Comparison of ENCODE assay signal across 1 cellular context in the genomic region with DNA sequence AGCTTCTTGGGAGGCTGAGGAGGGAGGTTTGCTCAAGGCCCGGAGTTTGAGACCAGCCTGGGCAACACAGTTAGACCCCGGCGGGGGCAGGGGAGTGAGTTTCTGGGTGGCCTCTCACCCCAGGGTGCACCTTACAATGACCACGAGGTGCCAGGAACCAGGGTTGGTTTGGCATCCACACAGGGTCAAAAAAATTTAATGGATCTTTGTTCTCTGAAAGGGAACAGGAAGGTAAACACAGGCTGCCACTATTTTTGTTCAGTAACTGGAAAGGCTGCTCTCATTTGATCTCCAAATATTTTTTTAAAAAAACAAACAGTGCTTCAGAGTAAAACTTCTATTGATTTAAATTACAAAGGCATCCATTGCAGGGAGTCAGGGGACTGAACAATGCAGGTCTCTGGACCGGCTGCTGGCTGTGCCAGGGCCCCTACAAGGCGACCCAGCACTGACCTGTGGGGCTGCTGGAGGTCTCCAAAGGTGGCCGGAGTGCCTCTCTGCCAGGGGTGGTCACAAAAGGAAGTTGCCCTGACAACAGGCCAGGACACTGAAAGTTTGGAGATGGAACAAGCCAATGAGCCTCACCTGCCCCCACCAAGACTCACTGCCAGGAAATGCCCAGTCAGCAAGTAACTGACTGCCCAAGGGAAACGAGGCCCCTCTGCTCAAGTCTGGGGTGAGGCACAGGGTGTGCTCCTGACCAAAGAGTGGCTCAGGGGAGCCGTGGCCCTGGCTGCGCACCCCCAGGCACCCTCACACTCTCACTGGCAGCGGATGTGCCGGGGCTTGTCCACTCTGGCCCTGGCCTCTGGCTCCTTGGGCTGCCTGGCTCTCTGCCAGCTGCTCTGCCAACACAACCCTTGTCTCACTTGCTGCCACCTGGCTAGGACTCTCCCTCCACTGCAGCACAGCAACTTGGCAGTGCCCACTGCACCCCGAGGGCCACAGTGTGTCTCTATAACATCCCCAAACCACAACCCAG.
TF ChIP-seq lines count a peak whose summit lies in the region.

No MANE protein-coding gene starts in this region.

TF ChIP-seq in IMR-90, 13 proteins besides CTCF, POLR2A, EP300 and RAD21:
- peak; percentile 94 for TF ChIP-seq MAFK (IDR thresholded peaks at IDR 0.05; ENCODE audit: low read depth, low read length)
- TF ChIP-seq, protein P1, sequence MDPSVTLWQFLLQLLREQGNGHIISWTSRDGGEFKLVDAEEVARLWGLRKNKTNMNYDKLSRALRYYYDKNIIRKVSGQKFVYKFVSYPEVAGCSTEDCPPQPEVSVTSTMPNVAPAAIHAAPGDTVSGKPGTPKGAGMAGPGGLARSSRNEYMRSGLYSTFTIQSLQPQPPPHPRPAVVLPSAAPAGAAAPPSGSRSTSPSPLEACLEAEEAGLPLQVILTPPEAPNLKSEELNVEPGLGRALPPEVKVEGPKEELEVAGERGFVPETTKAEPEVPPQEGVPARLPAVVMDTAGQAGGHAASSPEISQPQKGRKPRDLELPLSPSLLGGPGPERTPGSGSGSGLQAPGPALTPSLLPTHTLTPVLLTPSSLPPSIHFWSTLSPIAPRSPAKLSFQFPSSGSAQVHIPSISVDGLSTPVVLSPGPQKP (IDR thresholded peaks at IDR 0.05; ENCODE audit: borderline replicate concordance, low read depth, low read length): no peak
